Comparison of ENCODE assay signal across 12 cellular contexts in the genomic region with DNA sequence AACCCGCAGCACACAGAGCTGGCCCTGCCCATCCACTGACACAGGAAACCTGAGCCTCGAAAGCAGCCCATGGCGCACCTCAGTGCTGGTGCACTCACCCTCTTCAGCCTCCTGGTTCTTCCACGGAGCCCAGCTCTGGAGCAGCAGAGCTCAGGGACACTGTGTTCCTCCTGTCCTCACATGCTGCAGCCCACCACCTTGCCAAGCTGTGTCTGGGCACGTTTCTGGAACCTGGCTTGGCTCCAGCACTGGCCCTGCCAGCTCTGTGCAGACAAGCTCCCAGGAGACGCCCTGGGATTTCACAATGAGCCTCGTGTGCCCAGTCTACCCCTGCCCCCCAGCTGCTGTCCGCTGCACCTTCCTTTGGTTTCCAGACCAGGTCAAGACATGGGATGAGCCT.
DNase-seq lines count a peak whose midpoint lies in the region; FAIRE-seq and TF ChIP-seq lines count a peak whose summit lies in the region.
"Had no signal": no experiment of that assay in that cellular context is flagged by ENCODE, and none has a peak within 500 bp of the region (broad histone marks: within the 10 kb centered on the region; RNA-seq: fewer than 3 reads in every experiment).

No MANE protein-coding gene starts in this region.

- H3K36me3 Mint-ChIP-seq in activated CD4-positive, alpha-beta memory T cell treated with anti-CD3 and anti-CD28 coated beads for 36 hours = no peaks in the 10 kb centered on the region
- H3K36me3 Mint-ChIP-seq: activated naive CD8-positive, alpha-beta T cell treated with anti-CD3 and anti-CD28 coated beads for 36 hours had no signal

- no peak overlapping the region for H3K27ac Mint-ChIP-seq in activated CD4-positive, alpha-beta memory T cell treated with anti-CD3 and anti-CD28 coated beads for 36 hours
- H3K27ac Mint-ChIP-seq: activated CD4-positive, alpha-beta T cell treated with anti-CD3 and anti-CD28 coated beads for 36 hours; activated naive CD8-positive, alpha-beta T cell treated with anti-CD3 and anti-CD28 coated beads for 36 hours had no signal

- no peaks in the 10 kb centered on the region for H3K9me3 Mint-ChIP-seq in activated CD4-positive, alpha-beta memory T cell treated with anti-CD3 and anti-CD28 coated beads for 36 hours
- H3K9me3 Mint-ChIP-seq: activated naive CD8-positive, alpha-beta T cell treated with anti-CD3 and anti-CD28 coated beads for 36 hours had no signal

- no peak overlapping the region for H3K9ac ChIP-seq in kidney (ENCODE audit: low read length in 2 of 2)

- no peak for TF ChIP-seq CTCF in kidney (IDR thresholded peaks at IDR 0.05; ENCODE audit: borderline replicate concordance, extremely low read depth, insufficient read depth)
- no peak for TF ChIP-seq CTCF in tibial artery (IDR thresholded peaks at IDR 0.05)
- TF ChIP-seq CTCF in Peyer's patch (IDR thresholded peaks at IDR 0.05) = no peak

- H3K4me1 ChIP-seq in kidney (ENCODE audit: control insufficient read depth in 1 of 2, insufficient read depth in 1 of 2, low read depth in 1 of 2, low read length in 2 of 2) = peaks cover 0 to 2% of the 10 kb centered on the region in 2 donors
- peaks cover 0 to 41% (median 30%) of the 10 kb centered on the region in 4 donors for H3K4me1 ChIP-seq in tibial artery
- no peaks in the 10 kb centered on the region for H3K4me1 ChIP-seq in Peyer's patch

- H3K27me3 ChIP-seq in tibial artery = no peaks in the 10 kb centered on the region
- H3K27me3 ChIP-seq in Peyer's patch = no peaks in the 10 kb centered on the region

- H3K27me3 Mint-ChIP-seq in activated CD4-positive, alpha-beta memory T cell treated with anti-CD3 and anti-CD28 coated beads for 36 hours = peaks cover 13% of the 10 kb centered on the region

- FAIRE-seq in kidney (lab: Jason Lieb, UNC) = no peak

- H3K4me1 Mint-ChIP-seq in activated CD4-positive, alpha-beta memory T cell treated with anti-CD3 and anti-CD28 coated beads for 36 hours (ENCODE audit: low read depth) = peaks cover 2% of the 10 kb centered on the region
- H3K4me1 Mint-ChIP-seq: activated CD4-positive, alpha-beta T cell treated with anti-CD3 and anti-CD28 coated beads for 36 hours; activated naive CD8-positive, alpha-beta T cell treated with anti-CD3 and anti-CD28 coated beads for 36 hours had no signal

- POLR2A ChIA-PET in activated CD4-positive, alpha-beta memory T cell treated with anti-CD3 and anti-CD28 coated beads for 36 hours (lab: Charles Lee) = no interaction called here

- DNase-seq in NCI-H2029 (lab: John Stamatoyannopoulos, UW) (peak; percentile 58), NCI-H2029 treated with DMSO at 0.1 percent for 48 hours (lab: John Stamatoyannopoulos, UW) (no peak), astrocyte of the hippocampus (ENCODE audit: low read depth, low spot score) (peak; percentile 44), kidney (peak; percentile 94), tibial artery (peak; percentile 87 to 97), Peyer's patch (no peak), OCI-M2 (lab: John Stamatoyannopoulos, UW; ENCODE audit: unreplicated experiment) (no peak)
- no peak for DNase-seq in activated CD4-positive, alpha-beta memory T cell treated with anti-CD3 and anti-CD28 coated beads for 36 hours
- DNase-seq: ACHN; activated CD4-positive, alpha-beta T cell treated with anti-CD3 and anti-CD28 coated beads for 36 hours; activated naive CD8-positive, alpha-beta T cell treated with anti-CD3 and anti-CD28 coated beads for 36 hours had no signal

- H3K27ac ChIP-seq in kidney (ENCODE audit: low read depth in 2 of 2, low read length in 2 of 2) (no peak overlapping the region), tibial artery (peak overlapping the region; percentile 69 to 83), Peyer's patch (no peak overlapping the region)
- H3K27ac ChIP-seq: neutrophil had no signal

- no peaks in the 10 kb centered on the region for H3K36me3 ChIP-seq in kidney (ENCODE audit: control insufficient read depth in 1 of 2, insufficient read depth in 2 of 2, low read length in 2 of 2)
- no peaks in the 10 kb centered on the region for H3K36me3 ChIP-seq in tibial artery
- no peaks in the 10 kb centered on the region for H3K36me3 ChIP-seq in Peyer's patch
- H3K36me3 ChIP-seq: neutrophil had no signal

- CTCF ChIA-PET in activated CD4-positive, alpha-beta memory T cell treated with anti-CD3 and anti-CD28 coated beads for 36 hours (lab: Charles Lee) = no interaction called here

- H3K4me3 Mint-ChIP-seq in activated CD4-positive, alpha-beta memory T cell treated with anti-CD3 and anti-CD28 coated beads for 36 hours = no peak overlapping the region
- H3K4me3 Mint-ChIP-seq: activated CD4-positive, alpha-beta T cell treated with anti-CD3 and anti-CD28 coated beads for 36 hours; activated naive CD8-positive, alpha-beta T cell treated with anti-CD3 and anti-CD28 coated beads for 36 hours had no signal

- intact Hi-C loops in kidney (cut with DNase I) (no loop called here), tibial artery (cut with DNase I; ENCODE audit: low total_unique reads) (loop anchor here (5.0 kb wide), 1 partner anchor 271 kb away; no protein-coding TSS in a partner anchor)
- intact Hi-C loops in activated CD4-positive, alpha-beta memory T cell treated with anti-CD3 and anti-CD28 coated beads for 36 hours (cut with micrococcal nuclease) = no loop called here

- H3K9me3 ChIP-seq in kidney (ENCODE audit: control insufficient read depth in 1 of 2, low read length in 2 of 2) (no peaks in the 10 kb centered on the region), tibial artery (no peaks in the 10 kb centered on the region), Peyer's patch (no peaks in the 10 kb centered on the region)
- H3K9me3 ChIP-seq: neutrophil had no signal

- H3K4me3 ChIP-seq in kidney (ENCODE audit: low read length in 2 of 2) (no peak overlapping the region), tibial artery (no peak overlapping the region), Peyer's patch (no peak overlapping the region)

- TF ChIP-seq POLR2A in Peyer's patch (IDR thresholded peaks at IDR 0.05) = no peak

Comparison
In these comparisons a context has a peak if more than half of its experiments do, and no peak if none do; other contexts are left out.
1. DNase-seq: peak in NCI-H2029 (single experiment), astrocyte of the hippocampus (single experiment), kidney (single experiment) and tibial artery (2 of 2); none in NCI-H2029 treated with DMSO at 0.1 percent for 48 hours (single experiment), activated CD4-positive, alpha-beta memory T cell treated with anti-CD3 and anti-CD28 coated beads for 36 hours (single experiment), Peyer's patch (0 of 3) and OCI-M2 (single experiment).
2. H3K27ac ChIP-seq: peak in tibial artery (2 of 2); none in kidney (0 of 2) and Peyer's patch (0 of 4).